ENCODE assay signal across 18 cellular contexts in genomic region chr7:91603707-91604106, GRCh38.
A peak's percentile ranks its signal among the peaks of the same experiment; 100 is the strongest.
DNase-seq lines count a peak whose midpoint lies in the region.
"Had no signal": no experiment of that assay in that cellular context is flagged by ENCODE, and none has a peak within 500 bp of the region (broad histone marks: within the 10 kb centered on the region; RNA-seq: fewer than 3 reads in every experiment).

No MANE protein-coding gene starts in this region.

- DNase-seq in NCI-H82 (lab: John Stamatoyannopoulos, UW) (peak; percentile 17), NCI-H82 treated with DMSO at 0.1 percent for 48 hours (lab: John Stamatoyannopoulos, UW; ENCODE audit: unreplicated experiment) (no peak), NCI-H1092 treated with DMSO at 0.1 percent for 48 hours (lab: John Stamatoyannopoulos, UW) (peak; percentile 33), NCI-H69 (lab: John Stamatoyannopoulos, UW) (peak; percentile 72), pons (ENCODE audit: low spot score) (peak; percentile 20), NCI-H1930 (lab: John Stamatoyannopoulos, UW) (no peak), OCI-M1 (lab: John Stamatoyannopoulos, UW) (no peak), hippocampal formation (lab: John Stamatoyannopoulos, UW) (no peak)
- DNase-seq: CD8-positive, alpha-beta memory T cell; GF-D8; GM23248; HCEC 1CT; Kasumi-1; MG63; NCI-H1048; NCI-H187; NCI-H446 treated with DMSO at 0.1 percent for 48 hours; Right ventricle myocardium superior had no signal

Comparison
In these comparisons a context has a peak if more than half of its experiments do, and no peak if none do; other contexts are left out.
1. DNase-seq: peak in NCI-H82 (single experiment), NCI-H1092 treated with DMSO at 0.1 percent for 48 hours (single experiment), NCI-H69 (single experiment) and pons (single experiment); none in NCI-H82 treated with DMSO at 0.1 percent for 48 hours (single experiment), NCI-H1930 (0 of 2), OCI-M1 (single experiment) and hippocampal formation (0 of 2).